29 cellular contexts compared by ENCODE assay signal in the genomic region with DNA sequence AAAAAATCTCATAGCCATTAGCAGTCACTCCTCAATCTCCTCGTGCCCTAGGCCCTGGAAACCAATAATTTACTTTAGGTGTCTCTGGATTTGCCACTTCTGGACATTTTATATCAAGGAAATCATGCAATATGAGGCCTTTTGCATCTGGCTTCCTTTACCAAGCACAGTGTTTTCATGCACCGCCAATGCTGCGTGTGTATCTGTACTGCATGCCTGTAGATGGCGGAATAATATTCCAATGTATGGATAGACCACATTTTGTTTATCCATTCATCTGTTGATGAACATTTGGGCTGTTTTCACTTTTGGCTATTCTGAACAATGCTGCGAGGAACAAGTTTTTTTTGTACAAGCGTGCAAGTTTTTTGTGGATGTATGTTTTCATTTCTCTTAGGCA.
"Had no signal": no experiment of that assay in that cellular context is flagged by ENCODE, and none has a peak within 500 bp of the region (broad histone marks: within the 10 kb centered on the region; RNA-seq: fewer than 3 reads in every experiment).

No MANE protein-coding gene starts in this region.

- H3K27me3 ChIP-seq: pancreas, stomach, testis, thyroid gland, transverse colon, upper lobe of left lung, vagina had no signal

- H3K9me3 Mint-ChIP-seq: naive thymus-derived CD8-positive, alpha-beta T cell; neural crest cell had no signal

- H3K27ac Mint-ChIP-seq: nephron had no signal

- H3K27ac ChIP-seq: lower lobe of right lung, pancreas, prostate gland, stomach, testis, thyroid gland, transverse colon, upper lobe of left lung, vagina had no signal

- H3K4me3 ChIP-seq: lower lobe of right lung, pancreas, prostate gland, smooth muscle cell, stomach, testis, thyroid gland, transverse colon, upper lobe of left lung, vagina had no signal

- H3K36me3 ChIP-seq: pancreas, prostate gland, thyroid gland, transverse colon, vagina had no signal

- FAIRE-seq: keratinocyte, pancreas had no signal

- H3K4me2 ChIP-seq: smooth muscle cell had no signal

- H3K9me3 ChIP-seq: lower lobe of right lung, pancreas, prostate gland, stomach, testis, thyroid gland, transverse colon, upper lobe of left lung, vagina had no signal

- ATAC-seq: left cardiac atrium; left lobe of liver; lower lobe of right lung; naive thymus-derived CD8-positive, alpha-beta T cell; right cardiac atrium; stimulated activated naive B cell treated with anti-CD40 and anti-IgM and Interleukin-4, amounts not matched to agents 10 μg/mL and 1 μg/mL and 100 μg/mL, for 72 hours; stimulated activated naive CD8-positive, alpha-beta T cell treated with anti-CD3 and anti-CD28 coated beads, Interleukin-15, Interleukin-2, amounts not matched to agents 100 U/mL and 50 U/mL, for 24 hours had no signal

- H3K4me3 Mint-ChIP-seq: naive thymus-derived CD8-positive, alpha-beta T cell; nephron; neural crest cell; stimulated activated naive B cell treated with anti-CD40 and anti-IgM and Interleukin-4, amounts not matched to agents 10 μg/mL and 1 μg/mL and 100 μg/mL, for 72 hours had no signal

- DNase-seq: hippocampal formation; kidney glomerular epithelial cell; left cardiac atrium; lower lobe of right lung; mammary epithelial cell; mesenchymal stem cell; naive thymus-derived CD8-positive, alpha-beta T cell; nucleus accumbens; retina; right cardiac atrium; stimulated activated CD4-positive, alpha-beta T cell treated with anti-CD3 and anti-CD28 coated beads, Interleukin-1b, Interleukin-23, amount 100 ng/mL, for 48 hours; stimulated activated CD4-positive, alpha-beta T cell treated with anti-CD3 and anti-CD28 coated beads, Interleukin-2, amount 100 ng/mL, for 48 hours; stimulated activated CD4-positive, alpha-beta T cell treated with anti-CD3 and anti-CD28 coated beads, Interleukin-4, amount 100 ng/mL, for 4 hours; stimulated activated CD8-positive, alpha-beta memory T cell treated with anti-CD3 and anti-CD28 coated beads, Interleukin-4, amount 100 ng/mL, for 48 hours; stimulated activated naive B cell treated with anti-CD40 and anti-IgM and Interleukin-4, amounts not matched to agents 10 μg/mL and 1 μg/mL and 100 μg/mL, for 72 hours; stimulated activated naive CD8-positive, alpha-beta T cell treated with anti-CD3 and anti-CD28 coated beads, Interleukin-15, Interleukin-2, amounts not matched to agents 100 U/mL and 50 U/mL, for 24 hours; stomach; thyroid gland; transverse colon; upper lobe of left lung had no signal

- H3K4me1 ChIP-seq: prostate gland, testis had no signal

- H3K27me3 Mint-ChIP-seq: naive thymus-derived CD8-positive, alpha-beta T cell; stimulated activated naive B cell treated with anti-CD40 and anti-IgM and Interleukin-4, amounts not matched to agents 10 μg/mL and 1 μg/mL and 100 μg/mL, for 72 hours had no signal
